Comparison of ENCODE assay signal across 1 cellular context in the genomic region with DNA sequence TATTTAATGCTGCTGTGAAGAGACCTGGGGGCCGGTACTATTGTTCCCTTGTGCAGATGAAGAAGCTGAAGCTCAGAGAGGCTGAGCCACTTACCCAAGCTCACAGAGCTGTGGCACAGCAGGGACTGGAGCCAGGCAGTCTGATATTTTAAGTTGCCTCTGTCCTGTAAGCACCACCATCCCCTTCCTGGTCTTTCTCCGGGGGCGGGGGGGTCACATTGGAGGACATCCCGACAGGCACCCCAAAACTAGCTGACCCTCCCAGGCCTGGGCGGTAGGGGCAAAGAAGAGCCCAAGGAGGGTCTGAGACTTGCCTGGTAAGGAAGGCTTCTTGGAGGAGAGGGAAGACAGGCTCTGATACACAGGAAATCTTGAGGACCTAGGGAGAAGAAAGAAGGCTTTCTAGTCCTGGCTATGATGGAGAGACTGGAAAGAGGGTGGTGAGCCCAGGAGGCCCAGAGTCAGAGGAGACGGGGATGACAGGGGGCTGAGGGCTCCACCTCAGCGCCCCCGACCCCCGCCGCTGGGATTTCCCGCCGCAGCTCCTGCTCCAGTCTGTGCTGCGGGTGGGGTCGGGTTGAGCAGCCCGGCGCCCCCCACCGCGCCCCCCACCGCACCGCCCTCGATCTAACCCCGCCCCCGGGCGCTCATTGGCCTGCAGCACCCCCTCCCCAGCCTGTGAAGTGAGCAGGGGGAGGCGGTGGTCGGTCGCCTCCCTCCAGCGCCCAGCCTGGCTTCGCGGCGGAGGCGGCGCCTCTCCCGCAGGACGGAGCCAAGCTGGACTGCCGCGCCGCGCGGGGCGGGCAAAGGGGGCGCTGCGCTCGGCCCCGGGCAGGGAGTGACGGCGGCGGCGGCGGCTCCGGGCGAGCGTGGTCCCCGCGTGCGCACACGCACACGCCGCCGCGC.
TF ChIP-seq lines count a peak whose summit lies in the region.

A gene (plus strand): TSS at position 711 of the 906 bp plus-strand sequence. CDS start 10,957 bp downstream, outside the sequence.

TF ChIP-seq in GM23338, 12 proteins besides CTCF, POLR2A, EP300 and RAD21 (continued from another document):
- TF ChIP-seq, protein P1, sequence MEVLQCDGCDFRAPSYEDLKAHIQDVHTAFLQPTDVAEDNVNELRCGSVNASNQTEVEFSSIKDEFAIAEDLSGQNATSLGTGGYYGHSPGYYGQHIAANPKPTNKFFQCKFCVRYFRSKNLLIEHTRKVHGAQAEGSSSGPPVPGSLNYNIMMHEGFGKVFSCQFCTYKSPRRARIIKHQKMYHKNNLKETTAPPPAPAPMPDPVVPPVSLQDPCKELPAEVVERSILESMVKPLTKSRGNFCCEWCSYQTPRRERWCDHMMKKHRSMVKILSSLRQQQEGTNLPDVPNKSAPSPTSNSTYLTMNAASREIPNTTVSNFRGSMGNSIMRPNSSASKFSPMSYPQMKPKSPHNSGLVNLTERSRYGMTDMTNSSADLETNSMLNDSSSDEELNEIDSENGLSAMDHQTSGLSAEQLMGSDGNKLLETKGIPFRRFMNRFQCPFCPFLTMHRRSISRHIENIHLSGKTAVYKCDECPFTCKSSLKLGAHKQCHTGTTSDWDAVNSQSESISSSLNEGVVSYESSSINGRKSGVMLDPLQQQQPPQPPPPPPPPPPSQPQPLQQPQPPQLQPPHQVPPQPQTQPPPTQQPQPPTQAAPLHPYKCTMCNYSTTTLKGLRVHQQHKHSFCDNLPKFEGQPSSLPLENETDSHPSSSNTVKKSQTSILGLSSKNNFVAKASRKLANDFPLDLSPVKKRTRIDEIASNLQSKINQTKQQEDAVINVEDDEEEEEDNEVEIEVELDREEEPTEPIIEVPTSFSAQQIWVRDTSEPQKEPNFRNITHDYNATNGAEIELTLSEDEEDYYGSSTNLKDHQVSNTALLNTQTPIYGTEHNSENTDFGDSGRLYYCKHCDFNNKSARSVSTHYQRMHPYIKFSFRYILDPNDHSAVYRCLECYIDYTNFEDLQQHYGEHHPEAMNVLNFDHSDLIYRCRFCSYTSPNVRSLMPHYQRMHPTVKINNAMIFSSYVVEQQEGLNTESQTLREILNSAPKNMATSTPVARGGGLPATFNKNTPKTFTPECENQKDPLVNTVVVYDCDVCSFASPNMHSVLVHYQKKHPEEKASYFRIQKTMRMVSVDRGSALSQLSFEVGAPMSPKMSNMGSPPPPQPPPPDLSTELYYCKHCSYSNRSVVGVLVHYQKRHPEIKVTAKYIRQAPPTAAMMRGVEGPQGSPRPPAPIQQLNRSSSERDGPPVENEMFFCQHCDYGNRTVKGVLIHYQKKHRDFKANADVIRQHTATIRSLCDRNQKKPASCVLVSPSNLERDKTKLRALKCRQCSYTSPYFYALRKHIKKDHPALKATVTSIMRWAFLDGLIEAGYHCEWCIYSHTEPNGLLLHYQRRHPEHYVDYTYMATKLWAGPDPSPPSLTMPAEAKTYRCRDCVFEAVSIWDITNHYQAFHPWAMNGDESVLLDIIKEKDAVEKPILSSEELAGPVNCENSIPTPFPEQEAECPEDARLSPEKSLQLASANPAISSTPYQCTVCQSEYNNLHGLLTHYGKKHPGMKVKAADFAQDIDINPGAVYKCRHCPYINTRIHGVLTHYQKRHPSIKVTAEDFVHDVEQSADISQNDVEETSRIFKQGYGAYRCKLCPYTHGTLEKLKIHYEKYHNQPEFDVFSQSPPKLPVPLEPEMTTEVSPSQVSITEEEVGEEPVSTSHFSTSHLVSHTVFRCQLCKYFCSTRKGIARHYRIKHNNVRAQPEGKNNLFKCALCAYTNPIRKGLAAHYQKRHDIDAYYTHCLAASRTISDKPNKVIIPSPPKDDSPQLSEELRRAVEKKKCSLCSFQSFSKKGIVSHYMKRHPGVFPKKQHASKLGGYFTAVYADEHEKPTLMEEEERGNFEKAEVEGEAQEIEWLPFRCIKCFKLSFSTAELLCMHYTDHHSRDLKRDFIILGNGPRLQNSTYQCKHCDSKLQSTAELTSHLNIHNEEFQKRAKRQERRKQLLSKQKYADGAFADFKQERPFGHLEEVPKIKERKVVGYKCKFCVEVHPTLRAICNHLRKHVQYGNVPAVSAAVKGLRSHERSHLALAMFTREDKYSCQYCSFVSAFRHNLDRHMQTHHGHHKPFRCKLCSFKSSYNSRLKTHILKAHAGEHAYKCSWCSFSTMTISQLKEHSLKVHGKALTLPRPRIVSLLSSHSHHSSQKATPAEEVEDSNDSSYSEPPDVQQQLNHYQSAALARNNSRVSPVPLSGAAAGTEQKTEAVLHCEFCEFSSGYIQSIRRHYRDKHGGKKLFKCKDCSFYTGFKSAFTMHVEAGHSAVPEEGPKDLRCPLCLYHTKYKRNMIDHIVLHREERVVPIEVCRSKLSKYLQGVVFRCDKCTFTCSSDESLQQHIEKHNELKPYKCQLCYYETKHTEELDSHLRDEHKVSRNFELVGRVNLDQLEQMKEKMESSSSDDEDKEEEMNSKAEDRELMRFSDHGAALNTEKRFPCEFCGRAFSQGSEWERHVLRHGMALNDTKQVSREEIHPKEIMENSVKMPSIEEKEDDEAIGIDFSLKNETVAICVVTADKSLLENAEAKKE (CRISPR knock-in tag; IDR thresholded peaks at IDR 0.05), result no peak
